Comparison of ENCODE assay signal across 10 cellular contexts in the genomic region with DNA sequence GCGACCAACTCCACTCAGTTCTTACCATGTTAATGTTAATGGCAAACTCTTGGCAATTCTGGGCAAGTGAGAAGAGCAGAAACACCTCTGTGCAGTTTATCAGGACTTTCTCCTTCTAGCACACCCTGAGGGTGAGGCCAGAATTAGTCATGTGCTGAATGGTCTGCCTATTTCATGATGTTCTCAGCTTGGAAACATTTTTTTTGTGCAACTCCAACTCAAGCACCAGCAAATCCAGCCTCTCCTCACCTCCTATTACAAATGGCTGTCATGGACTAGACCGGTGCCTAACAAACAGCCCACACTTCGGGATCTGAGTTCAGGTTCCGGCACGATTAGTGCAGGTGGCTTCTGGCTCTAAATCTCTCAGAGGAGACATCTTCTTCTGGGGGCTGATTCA.
DNase-seq lines count a peak whose midpoint lies in the region; ATAC-seq and TF ChIP-seq lines count a peak whose summit lies in the region.
"Had no signal": no experiment of that assay in that cellular context is flagged by ENCODE, and none has a peak within 500 bp of the region (broad histone marks: within the 10 kb centered on the region; RNA-seq: fewer than 3 reads in every experiment).

No MANE protein-coding gene starts in this region.

- no peak for ATAC-seq in effector memory CD8-positive, alpha-beta T cell (replicated peaks)
- no peak for ATAC-seq in HG02642 (IDR thresholded peaks at IDR 0.05; ENCODE audit: poor library complexity, unreplicated experiment)
- ATAC-seq: activated CD4-positive, alpha-beta T cell treated with anti-CD3 and anti-CD28 coated beads for 36 hours; GM23338 had no signal

- peak overlapping the region; percentile 75; the same call in 1 of the 2 replicates for H2AFZ ChIP-seq in OCI-LY3 (ENCODE audit: low read depth, low read length)
- H2AFZ ChIP-seq: GM23338 had no signal

- TF ChIP-seq CTCF in OCI-LY3 (IDR thresholded peaks at IDR 0.05; ENCODE audit: low read depth, low read length) (no peak), endothelial cell (IDR thresholded peaks at IDR 0.05; ENCODE audit: unreplicated experiment) (no peak)

- H3K9me3 Mint-ChIP-seq in endothelial cell (ENCODE audit: unreplicated experiment) = no peaks in the 10 kb centered on the region
- H3K9me3 Mint-ChIP-seq in effector memory CD8-positive, alpha-beta T cell = no peaks in the 10 kb centered on the region
- H3K9me3 Mint-ChIP-seq: GM23338 had no signal

- no peak overlapping the region for H3K4me3 ChIP-seq in OCI-LY3 (ENCODE audit: low read length)
- peak overlapping the region in 1 of 2 donors; percentile 29 for H3K4me3 ChIP-seq in muscle layer of duodenum (ENCODE audit: low read depth in 1 of 2, low read length in 2 of 2)
- H3K4me3 ChIP-seq in urinary bladder (ENCODE audit: low read depth, low read length) = no peak overlapping the region
- H3K4me3 ChIP-seq: GM23338 had no signal

- peak overlapping the region; percentile 33 for H3K4me2 ChIP-seq in OCI-LY3 (ENCODE audit: low read length)
- H3K4me2 ChIP-seq: GM23338 had no signal

- H3K36me3 Mint-ChIP-seq in endothelial cell (ENCODE audit: low read depth, unreplicated experiment) = no peaks in the 10 kb centered on the region
- H3K36me3 Mint-ChIP-seq in effector memory CD8-positive, alpha-beta T cell (ENCODE audit: insufficient read depth) = no peaks in the 10 kb centered on the region

- H3K27me3 ChIP-seq in OCI-LY3 (ENCODE audit: low read depth, low read length) = no peaks in the 10 kb centered on the region
- H3K27me3 ChIP-seq in muscle layer of duodenum (ENCODE audit: low read depth, low read length) = no peaks in the 10 kb centered on the region

- peaks cover 14% of the 10 kb centered on the region for H3K4me1 ChIP-seq in OCI-LY3 (ENCODE audit: low read length)
- peaks cover 11 to 37% of the 10 kb centered on the region in 2 donors for H3K4me1 ChIP-seq in muscle layer of duodenum (ENCODE audit: control insufficient read depth in 1 of 2, insufficient read depth in 2 of 2, low read length in 2 of 2)
- peaks cover 3% of the 10 kb centered on the region for H3K4me1 ChIP-seq in urinary bladder (ENCODE audit: insufficient read depth)

- H3K4me3 Mint-ChIP-seq in endothelial cell (ENCODE audit: unreplicated experiment) = no peak overlapping the region
- no peak overlapping the region for H3K4me3 Mint-ChIP-seq in effector memory CD8-positive, alpha-beta T cell
- H3K4me3 Mint-ChIP-seq: activated CD4-positive, alpha-beta T cell treated with anti-CD3 and anti-CD28 coated beads for 36 hours; GM23338 had no signal

- peaks cover 4% of the 10 kb centered on the region for H3K27me3 Mint-ChIP-seq in endothelial cell (ENCODE audit: unreplicated experiment)
- H3K27me3 Mint-ChIP-seq in effector memory CD8-positive, alpha-beta T cell = no peaks in the 10 kb centered on the region
- H3K27me3 Mint-ChIP-seq: activated CD4-positive, alpha-beta T cell treated with anti-CD3 and anti-CD28 coated beads for 36 hours had no signal

- peaks cover 34% of the 10 kb centered on the region for H3K4me1 Mint-ChIP-seq in endothelial cell (ENCODE audit: unreplicated experiment)
- H3K4me1 Mint-ChIP-seq in effector memory CD8-positive, alpha-beta T cell (ENCODE audit: low read depth in 2 of 2) = no peaks in the 10 kb centered on the region

- H4K20me1 ChIP-seq in OCI-LY3 (ENCODE audit: insufficient read depth, low read length) = no peaks in the 10 kb centered on the region

- H3K79me2 ChIP-seq in OCI-LY3 (ENCODE audit: low read length) = no peaks in the 10 kb centered on the region

- H3K36me3 ChIP-seq in OCI-LY3 (replicated peaks; ENCODE audit: low read depth, low read length) (no peaks in the 10 kb centered on the region), muscle layer of duodenum (ENCODE audit: control insufficient read depth in 1 of 2, insufficient read depth in 2 of 2, low read length in 2 of 2) (no peaks in the 10 kb centered on the region), urinary bladder (ENCODE audit: insufficient read depth) (no peaks in the 10 kb centered on the region)

- no peaks in the 10 kb centered on the region for H3K9me3 ChIP-seq in OCI-LY3 (ENCODE audit: insufficient read depth, low read length)
- no peaks in the 10 kb centered on the region for H3K9me3 ChIP-seq in muscle layer of duodenum (ENCODE audit: control insufficient read depth in 1 of 2, low read length in 2 of 2)

- H3K27ac ChIP-seq in OCI-LY3 (ENCODE audit: low read length) (no peak overlapping the region), muscle layer of duodenum (ENCODE audit: low read length) (peak overlapping the region; percentile 98), urinary bladder (ENCODE audit: low read depth) (peak overlapping the region; percentile 93)

- H3K9ac ChIP-seq in OCI-LY3 (ENCODE audit: low read length) = no peak overlapping the region

- no peak for DNase-seq in endothelial cell (ENCODE audit: low spot score)
- DNase-seq in effector memory CD8-positive, alpha-beta T cell = no peak
- DNase-seq in activated CD4-positive, CD25-positive, alpha-beta regulatory T cell treated with anti-CD3 and anti-CD28 coated beads, Interleukin-2, amount 50 U/mL, for 72 hours = no peak
- DNase-seq: activated CD4-positive, alpha-beta T cell treated with anti-CD3 and anti-CD28 coated beads for 36 hours; cortex of kidney had no signal

- whole genome bisulfite sequencing in urinary bladder = 80% methylated on average over 5 of the region's 5 CpGs

- peak overlapping the region; percentile 74 for H3K27ac Mint-ChIP-seq in endothelial cell (ENCODE audit: unreplicated experiment)
- peak overlapping the region in 1 of 2 donors; percentile 71 for H3K27ac Mint-ChIP-seq in effector memory CD8-positive, alpha-beta T cell
- H3K27ac Mint-ChIP-seq: activated CD4-positive, alpha-beta T cell treated with anti-CD3 and anti-CD28 coated beads for 36 hours; GM23338 had no signal
